12 cellular contexts compared by ENCODE assay signal in genomic region chr9:128887914-128888350, GRCh38. TPM values are rescaled to one million over a fixed set of nuclear protein-coding genes. Genes with fewer than 3 reads are reported as not detected.
DNase-seq lines count a peak whose midpoint lies in the region; TF ChIP-seq lines count a peak whose summit lies in the region.
"Had no signal": no experiment of that assay in that cellular context is flagged by ENCODE, and none has a peak within 500 bp of the region (broad histone marks: within the 10 kb centered on the region; RNA-seq: fewer than 3 reads in every experiment).

No MANE protein-coding gene starts in this region.

- in situ Hi-C loops in brain microvascular endothelial cell (cut with HindIII; ENCODE audit: low pct_ligation_motif_present, low sequenced_read_pairs), result no loop called here

- no peak for TF ChIP-seq POLR2A in spleen (IDR thresholded peaks at IDR 0.05)

- DNase-seq in HT1080 (ENCODE audit: low read depth) (peak; percentile 47), ascending aorta (ENCODE audit: low spot score in 2 of 2) (no peak), iPS DF 6.9 (ENCODE audit: low read depth, low spot score) (no peak), spleen (no peak), kidney glomerular epithelial cell (lab: John Stamatoyannopoulos, UW) (no peak), activated gamma-delta T cell (lab: John Stamatoyannopoulos, UW) (no peak), brain microvascular endothelial cell (no peak)
- DNase-seq in effector memory CD4-positive, alpha-beta T cell, result no peak
- DNase-seq: activated naive CD4-positive, alpha-beta T cell; HCEC 1CT; NCI-H1105; stimulated activated CD4-positive, alpha-beta T cell treated with anti-CD3 and anti-CD28 coated beads, Interleukin-4, amount 100 ng/mL, for 24 hours had no signal

- H3K36me3 ChIP-seq in ascending aorta (peaks cover 28 to 55% of the 10 kb centered on the region in 2 donors), iPS DF 6.9 (ENCODE audit: control insufficient read depth, insufficient read depth, low read length) (peaks cover 16% of the 10 kb centered on the region), spleen (peaks cover 0 to 79% (median 34%) of the 10 kb centered on the region in 6 donors), brain microvascular endothelial cell (replicated peaks) (peaks cover 39% of the 10 kb centered on the region)
- H3K36me3 ChIP-seq in effector memory CD4-positive, alpha-beta T cell (ENCODE audit: control insufficient read depth, insufficient read depth, low read length), result peaks cover 51% of the 10 kb centered on the region

- WGBS in iPS DF 6.9 (ENCODE audit: insufficient coverage, insufficient read length), result no CpG with 5 or more reads among the region's 9 CpGs
- WGBS in spleen, 5 donors, result 51 to 60% (median 57%) methylated on average over 8 to 9 of the region's 9 CpGs

- H3K4me3 ChIP-seq in ascending aorta (peak overlapping the region; percentile 12 to 16), iPS DF 6.9 (ENCODE audit: low read length) (no peak overlapping the region), spleen (no peak overlapping the region), brain microvascular endothelial cell (ENCODE audit: low read depth, low read length) (no peak overlapping the region)
- H3K4me3 ChIP-seq in effector memory CD4-positive, alpha-beta T cell (ENCODE audit: insufficient read depth, low read depth, low read length, poor library complexity, severe bottlenecking), result no peak overlapping the region

- intact Hi-C loops in ascending aorta (cut with DNase I), result no loop called here
- intact Hi-C loops in spleen (cut with DNase I; ENCODE audit: low total_unique reads), result no loop called here

- peak overlapping the region; percentile 72 to 76 for H3K27ac ChIP-seq in ascending aorta
- peak overlapping the region; percentile 30 for H3K27ac ChIP-seq in iPS DF 6.9 (ENCODE audit: low read length)
- H3K27ac ChIP-seq in spleen, result peak overlapping the region in 7 of 8 donors; percentile 4 to 69 (median 57)
- no peak overlapping the region for H3K27ac ChIP-seq in effector memory CD4-positive, alpha-beta T cell (ENCODE audit: insufficient read depth, low read length, poor library complexity, severe bottlenecking)
- H3K27ac ChIP-seq in brain microvascular endothelial cell, result no peak overlapping the region

- TF ChIP-seq CTCF in ascending aorta (IDR thresholded peaks at IDR 0.05) (no peak), spleen (IDR thresholded peaks at IDR 0.05 in 8 of 11, conservative IDR thresholded peaks at IDR 0.05 in 3 of 11) (no peak), brain microvascular endothelial cell (IDR thresholded peaks at IDR 0.05; ENCODE audit: low read depth, low read length, missing control alignments) (no peak)

- no peaks in the 10 kb centered on the region for H3K27me3 ChIP-seq in ascending aorta
- H3K27me3 ChIP-seq in iPS DF 6.9 (ENCODE audit: control insufficient read depth, insufficient read depth, low read length), result no peaks in the 10 kb centered on the region
- no peaks in the 10 kb centered on the region for H3K27me3 ChIP-seq in spleen (replicated peaks in 1 of 7)
- H3K27me3 ChIP-seq in effector memory CD4-positive, alpha-beta T cell (replicated peaks; ENCODE audit: control insufficient read depth, insufficient read depth, low read length, poor library complexity, severe bottlenecking), result no peaks in the 10 kb centered on the region
- no peaks in the 10 kb centered on the region for H3K27me3 ChIP-seq in brain microvascular endothelial cell (replicated peaks)

- no peaks in the 10 kb centered on the region for H3K9me3 ChIP-seq in ascending aorta
- H3K9me3 ChIP-seq in iPS DF 6.9 (ENCODE audit: control insufficient read depth, insufficient read depth, low read length), result no peaks in the 10 kb centered on the region
- H3K9me3 ChIP-seq in spleen, result no peaks in the 10 kb centered on the region
- no peaks in the 10 kb centered on the region for H3K9me3 ChIP-seq in effector memory CD4-positive, alpha-beta T cell (ENCODE audit: control insufficient read depth, low read length)

- H3K4me1 ChIP-seq in ascending aorta, result peaks cover 37 to 75% of the 10 kb centered on the region in 2 donors
- H3K4me1 ChIP-seq in iPS DF 6.9 (ENCODE audit: control insufficient read depth, insufficient read depth, low read length), result 0 out of 2 replicates have a peak, but pooled peaks cover 7% of the 10 kb centered on the region
- peaks cover 32 to 96% (median 62%) of the 10 kb centered on the region in 6 donors for H3K4me1 ChIP-seq in spleen
- H3K4me1 ChIP-seq in effector memory CD4-positive, alpha-beta T cell (ENCODE audit: control insufficient read depth, insufficient read depth, low read length, poor library complexity, severe bottlenecking), result peaks cover 28% of the 10 kb centered on the region

RNA-seq across cellular contexts. Expression of gene LRRC8A, which starts 6.0 kb away (rescaled TPM):
- total RNA-seq in HT1080 (2014; rRNA removed; shearing (Covaris generic)), result 65.0 and 71.5 TPM in 2 replicates
- 63.5 and 65.8 TPM in 2 replicates for polyA plus RNA-seq in HT1080 (2015; cell fraction: cytosol; rRNA removed)
- 51.5 and 54.0 TPM in 2 replicates for polyA plus RNA-seq in HT1080 (2015; cell fraction: nucleus; rRNA removed)
- total RNA-seq in ascending aorta (227 TPM), spleen (10 to 100 TPM; 22.8 to 59.0 (median 39.1) TPM)
- 10 to 100 TPM in 1 of 3 donors, 1 to 10 TPM in 2; 3.5 to 10.3 (median 5.8) TPM for polyA plus RNA-seq in spleen

RNA-seq across cellular contexts. Expression of gene KYAT1, which starts 6.2 kb away (rescaled TPM):
- total RNA-seq in HT1080 (2014; rRNA removed; shearing (Covaris generic)), result 7.7 and 8.6 TPM in 2 replicates
- 9.5 and 11.0 TPM in 2 replicates for polyA plus RNA-seq in HT1080 (2015; cell fraction: cytosol; rRNA removed)
- polyA plus RNA-seq in HT1080 (2015; cell fraction: nucleus; rRNA removed), result 27.9 and 33.7 TPM in 2 replicates
- total RNA-seq in ascending aorta (4.9 TPM), spleen (1 to 10 TPM; 4.7 to 8.7 (median 6.4) TPM)
- 10 to 100 TPM in 1 of 3 donors, 1 to 10 TPM in 2; 6.6 to 19.9 (median 7.9) TPM for polyA plus RNA-seq in spleen

RNA-seq across cellular contexts. Expression of gene PHYHD1, which starts 32.9 kb away (rescaled TPM):
- 0.16 TPM in 1 of 2 replicates, not detected in the other for total RNA-seq in HT1080 (2014; rRNA removed; shearing (Covaris generic))
- not detected in 2 replicates for polyA plus RNA-seq in HT1080 (2015; cell fraction: cytosol; rRNA removed)
- polyA plus RNA-seq in HT1080 (2015; cell fraction: nucleus; rRNA removed), result not detected in 2 replicates
- total RNA-seq in ascending aorta (46.1 TPM), spleen (10 to 100 TPM in 5 of 7 donors, 1 to 10 TPM in 2; 7.2 to 22.3 (median 10.9) TPM)
- polyA plus RNA-seq in spleen, result 10 to 100 TPM; 12.0 to 13.2 (median 13.2) TPM

RNA-seq across cellular contexts. Expression of gene SPOUT1, which starts 58.3 kb away (rescaled TPM):
- 32.2 and 36.0 TPM in 2 replicates for total RNA-seq in HT1080 (2014; rRNA removed; shearing (Covaris generic))
- polyA plus RNA-seq in HT1080 (2015; cell fraction: cytosol; rRNA removed), result 23.8 and 38.0 TPM in 2 replicates
- polyA plus RNA-seq in HT1080 (2015; cell fraction: nucleus; rRNA removed), result 89.9 and 98.7 TPM in 2 replicates
- total RNA-seq in ascending aorta (26.5 TPM), spleen (10 to 100 TPM; 34.9 to 54.3 (median 40.3) TPM)
- polyA plus RNA-seq in spleen, result 10 to 100 TPM; 31.9 to 53.5 (median 37.5) TPM

RNA-seq across cellular contexts. Expression of gene DOLK, which starts 59.5 kb away (rescaled TPM):
- total RNA-seq in HT1080 (2014; rRNA removed; shearing (Covaris generic)), result 23.4 and 29.1 TPM in 2 replicates
- polyA plus RNA-seq in HT1080 (2015; cell fraction: cytosol; rRNA removed), result 13.2 and 14.0 TPM in 2 replicates
- 14.9 and 17.7 TPM in 2 replicates for polyA plus RNA-seq in HT1080 (2015; cell fraction: nucleus; rRNA removed)
- total RNA-seq in ascending aorta, result 5.0 TPM
- 10 to 100 TPM in 5 of 7 donors, 1 to 10 TPM in 2; 8.0 to 16.3 (median 12.6) TPM for total RNA-seq in spleen
- 1 to 10 TPM; 5.3 to 8.4 (median 6.5) TPM for polyA plus RNA-seq in spleen

Comparison
In these comparisons a context has a peak if more than half of its experiments do, and no peak if none do; other contexts are left out.
1. H3K27ac ChIP-seq: peak in ascending aorta (2 of 2), iPS DF 6.9 (single experiment) and spleen (7 of 8); none in effector memory CD4-positive, alpha-beta T cell (single experiment) and brain microvascular endothelial cell (single experiment).
2. H3K4me3 ChIP-seq: peak in ascending aorta (2 of 2); none in iPS DF 6.9 (single experiment), spleen (0 of 8), effector memory CD4-positive, alpha-beta T cell (single experiment) and brain microvascular endothelial cell (single experiment).